ENCODE assay signal across 23 cellular contexts in genomic region chr15:32636908-32637567, GRCh38. TPM values are rescaled to one million over a fixed set of nuclear protein-coding genes. Genes with fewer than 3 reads are reported as not detected.
DNase-seq lines count a peak whose midpoint lies in the region; ATAC-seq, FAIRE-seq and TF ChIP-seq lines count a peak whose summit lies in the region.
"Had no signal": no experiment of that assay in that cellular context is flagged by ENCODE, and none has a peak within 500 bp of the region (broad histone marks: within the 10 kb centered on the region; RNA-seq: fewer than 3 reads in every experiment).

No MANE protein-coding gene starts in this region.

- H3K27ac Mint-ChIP-seq in memory B cell: no peak overlapping the region

- peak; percentile 55 for ATAC-seq in HG02938 (IDR thresholded peaks at IDR 0.05; ENCODE audit: unreplicated experiment)
- ATAC-seq in memory B cell (ENCODE audit: low read depth): peak; percentile 85
- ATAC-seq in HG02981 (IDR thresholded peaks at IDR 0.05; ENCODE audit: unreplicated experiment): no peak
- ATAC-seq: esophagus mucosa, gastroesophageal sphincter had no signal

- H3K9me3 Mint-ChIP-seq in memory B cell: no peaks in the 10 kb centered on the region

- H3K36me3 Mint-ChIP-seq in memory B cell: peaks cover 6% of the 10 kb centered on the region

- H3K27me3 Mint-ChIP-seq in memory B cell: peaks cover 5% of the 10 kb centered on the region

- peaks cover 16% of the 10 kb centered on the region for H3K4me1 Mint-ChIP-seq in memory B cell

- no peak overlapping the region for H3K4me3 Mint-ChIP-seq in memory B cell

- DNase-seq in GM12892 (ENCODE audit: insufficient read length): no peak
- DNase-seq in GM19239 (ENCODE audit: insufficient read length, low spot score): no peak
- DNase-seq in memory B cell (ENCODE audit: low spot score in 2 of 2): no peak
- DNase-seq in GOT3 (lab: John Stamatoyannopoulos, UW): no peak
- no peak for DNase-seq in NCI-H128 (lab: John Stamatoyannopoulos, UW; ENCODE audit: unreplicated experiment)
- DNase-seq: activated CD4-positive, alpha-beta T cell treated with anti-CD3 and anti-CD28 coated beads for 1 hour; activated naive CD4-positive, alpha-beta T cell treated with anti-CD3 and anti-CD28 coated beads, Interleukin-2, amount 50 U/mL, for 16 hours; activated T-cell treated with anti-CD3 and anti-CD28 coated beads, Interleukin-2, amount 50 U/mL, for 48 hours; anterior cingulate cortex; central memory CD4-positive, alpha-beta T cell; KG1; kidney; NCI-H1092 treated with DMSO at 0.1 percent for 48 hours; NCI-H2081; NCI-H510A treated with DMSO at 0.1 percent for 48 hours; stimulated activated CD4-positive, alpha-beta T cell treated with anti-CD3 and anti-CD28 coated beads, Interleukin-4, amount 100 ng/mL, for 24 hours; stomach; SW 1271; transverse colon had no signal

- FAIRE-seq in GM12892 (lab: Jason Lieb, UNC) (peak; percentile 71), GM19239 (lab: Jason Lieb, UNC) (peak; percentile 72)
- FAIRE-seq: kidney had no signal

- 0 out of 2 replicates have a peak, but pooled peaks have one; percentile 25 for TF ChIP-seq POLR2A in GM12892 (IDR thresholded peaks at IDR 0.05; ENCODE audit: low read depth, low read length)

RNA-seq across cellular contexts. Expression of gene SCG5, which starts 4.5 kb away (rescaled TPM):
- 0.30 TPM for polyA plus RNA-seq in GM12892 (2012; ENCODE audit: missing spikeins)

RNA-seq across cellular contexts. Expression of gene ARHGAP11A, which starts 21.7 kb away (rescaled TPM):
- polyA plus RNA-seq in GM12892 (2012; ENCODE audit: missing spikeins): 22.3 TPM

RNA-seq across cellular contexts. Expression of gene GOLGA8N, which starts 43.8 kb away (rescaled TPM):
- polyA plus RNA-seq in GM12892 (2012; ENCODE audit: missing spikeins): 0.78 TPM
